Comparison of ENCODE assay signal across 15 cellular contexts in genomic region chrX:10483191-10483808, GRCh38.
DNase-seq lines count a peak whose midpoint lies in the region; ATAC-seq, FAIRE-seq and TF ChIP-seq lines count a peak whose summit lies in the region.
"Had no signal": no experiment of that assay in that cellular context is flagged by ENCODE, and none has a peak within 500 bp of the region (broad histone marks: within the 10 kb centered on the region; RNA-seq: fewer than 3 reads in every experiment).

No MANE protein-coding gene starts in this region.

- H3K36me3 ChIP-seq in esophagus muscularis mucosa = no peaks in the 10 kb centered on the region
- no peaks in the 10 kb centered on the region for H3K36me3 ChIP-seq in lower lobe of right lung
- H3K36me3 ChIP-seq in spleen = no peaks in the 10 kb centered on the region

- H3K4me1 ChIP-seq in esophagus muscularis mucosa (peaks cover 0 to 7% (median 0%) of the 10 kb centered on the region in 4 donors), lower lobe of right lung (peaks cover 6% of the 10 kb centered on the region), spleen (no peaks in the 10 kb centered on the region)

- TF ChIP-seq POLR2A in esophagus muscularis mucosa (IDR thresholded peaks at IDR 0.05; ENCODE audit: low read depth) = no peak
- TF ChIP-seq POLR2A in spleen (IDR thresholded peaks at IDR 0.05) = no peak

- intact Hi-C loops in esophagus muscularis mucosa (cut with DNase I) (no loop called here), lower lobe of right lung (cut with DNase I) (no loop called here), spleen (cut with DNase I; ENCODE audit: low total_unique reads) (no loop called here)

- no peak overlapping the region for H3K4me3 ChIP-seq in esophagus muscularis mucosa
- no peak overlapping the region for H3K4me3 ChIP-seq in lower lobe of right lung
- no peak overlapping the region for H3K4me3 ChIP-seq in spleen
- H3K4me3 ChIP-seq: GM12878 had no signal

- FAIRE-seq in frontal cortex (lab: Jason Lieb, UNC) = no peak
- FAIRE-seq: GM12878, urothelium cell line had no signal

- H3K27me3 ChIP-seq in esophagus muscularis mucosa (no peaks in the 10 kb centered on the region), lower lobe of right lung (ENCODE audit: low read depth) (no peaks in the 10 kb centered on the region), spleen (replicated peaks in 1 of 7) (no peaks in the 10 kb centered on the region)

- no peak for TF ChIP-seq EP300 in esophagus muscularis mucosa (IDR thresholded peaks at IDR 0.05)

- ATAC-seq in lower lobe of right lung (peak in 1 of 2 donors; percentile 67), HG02571 (IDR thresholded peaks at IDR 0.05; ENCODE audit: unreplicated experiment) (no peak)
- ATAC-seq: GM12878 had no signal

- no peak for TF ChIP-seq CTCF in esophagus muscularis mucosa (IDR thresholded peaks at IDR 0.05)
- no peak for TF ChIP-seq CTCF in lower lobe of right lung (IDR thresholded peaks at IDR 0.05)
- no peak for TF ChIP-seq CTCF in spleen (IDR thresholded peaks at IDR 0.05 in 8 of 11, conservative IDR thresholded peaks at IDR 0.05 in 3 of 11)

- DNase-seq in NCI-H460 (ENCODE audit: extremely low read depth, low read depth) = peak; percentile 17
- DNase-seq in esophagus muscularis mucosa (ENCODE audit: extremely low spot score) = no peak
- DNase-seq in lower lobe of right lung = no peak
- no peak for DNase-seq in spleen
- no peak for DNase-seq in frontal cortex (ENCODE audit: low spot score in 2 of 2)
- DNase-seq in amygdala (lab: John Stamatoyannopoulos, UW) = no peak
- no peak for DNase-seq in anterior cingulate cortex (lab: John Stamatoyannopoulos, UW)
- DNase-seq: activated CD4-positive, alpha-beta T cell treated with anti-CD3 and anti-CD28 coated beads, Interleukin-2, amount 50 U/mL, for 4 hours; DND-41; NCI-H1436 treated with DMSO at 0.1 percent for 48 hours; SHP77; T-helper 9 cell had no signal

- H3K27ac ChIP-seq in esophagus muscularis mucosa (replicated peaks in 1 of 4) (peak overlapping the region; percentile 35 to 62 (median 50)), lower lobe of right lung (peak overlapping the region; percentile 68), spleen (peak overlapping the region in 6 of 8 donors; percentile 1 to 38 (median 25))

- 73% methylated on average over 9 of the region's 9 CpGs for WGBS in esophagus muscularis mucosa
- 42 to 74% (median 71%) methylated on average over 9 of the region's 9 CpGs for WGBS in spleen, 5 donors

- H3K9me3 ChIP-seq in esophagus muscularis mucosa (no peaks in the 10 kb centered on the region), lower lobe of right lung (no peaks in the 10 kb centered on the region), spleen (no peaks in the 10 kb centered on the region)
